Comparison of ENCODE assay signal across 1 cellular context in genomic region chr14:22099942-22100763, GRCh38.
TF ChIP-seq lines count a peak whose summit lies in the region.

No MANE protein-coding gene starts in this region.

TF ChIP-seq in HepG2, 621 proteins besides CTCF, POLR2A, EP300 and RAD21 (continued from another document and continues in another):
- TF ChIP-seq ZNF749 (CRISPR knock-in tag; IDR thresholded peaks at IDR 0.05; ENCODE audit: borderline replicate concordance), result no peak
- TF ChIP-seq, protein P1, sequence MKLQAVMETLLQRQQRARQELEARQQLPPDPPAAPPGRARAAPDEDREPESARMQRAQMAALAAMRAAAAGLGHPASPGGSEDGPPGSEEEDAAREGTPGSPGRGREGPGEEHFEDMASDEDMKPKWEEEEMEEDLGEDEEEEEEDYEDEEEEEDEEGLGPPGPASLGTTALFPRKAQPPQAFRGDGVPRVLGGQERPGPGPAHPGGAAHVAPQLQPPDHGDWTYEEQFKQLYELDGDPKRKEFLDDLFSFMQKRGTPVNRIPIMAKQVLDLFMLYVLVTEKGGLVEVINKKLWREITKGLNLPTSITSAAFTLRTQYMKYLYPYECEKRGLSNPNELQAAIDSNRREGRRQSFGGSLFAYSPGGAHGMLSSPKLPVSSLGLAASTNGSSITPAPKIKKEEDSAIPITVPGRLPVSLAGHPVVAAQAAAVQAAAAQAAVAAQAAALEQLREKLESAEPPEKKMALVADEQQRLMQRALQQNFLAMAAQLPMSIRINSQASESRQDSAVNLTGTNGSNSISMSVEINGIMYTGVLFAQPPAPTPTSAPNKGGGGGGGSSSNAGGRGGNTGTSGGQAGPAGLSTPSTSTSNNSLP (IDR thresholded peaks at IDR 0.05; ENCODE audit: low read depth, low read length), result no peak
- TF ChIP-seq ATF7 (IDR thresholded peaks at IDR 0.05), result no peak
- no peak for TF ChIP-seq ATF7 (CRISPR knock-in tag; IDR thresholded peaks at IDR 0.05)
- TF ChIP-seq ZNF574 (CRISPR knock-in tag; IDR thresholded peaks at IDR 0.05), result peak; percentile 69
- peak; percentile 83; the same call in 1 of the 2 replicates for TF ChIP-seq KDM2A (CRISPR knock-in tag; IDR thresholded peaks at IDR 0.05; ENCODE audit: borderline replicate concordance, low read depth)
- TF ChIP-seq ZNF253 (CRISPR knock-in tag; IDR thresholded peaks at IDR 0.05; ENCODE audit: borderline replicate concordance), result no peak
- no peak for TF ChIP-seq ZNF256 (CRISPR knock-in tag; conservative IDR thresholded peaks at IDR 0.05)
- no peak for TF ChIP-seq ZNF460 (CRISPR knock-in tag; IDR thresholded peaks at IDR 0.05; ENCODE audit: borderline replicate concordance)
- TF ChIP-seq SOX5 (CRISPR knock-in tag; IDR thresholded peaks at IDR 0.05; ENCODE audit: borderline replicate concordance), result 0 out of 2 replicates have a peak, but pooled peaks have one; percentile 36
- TF ChIP-seq, protein P2, sequence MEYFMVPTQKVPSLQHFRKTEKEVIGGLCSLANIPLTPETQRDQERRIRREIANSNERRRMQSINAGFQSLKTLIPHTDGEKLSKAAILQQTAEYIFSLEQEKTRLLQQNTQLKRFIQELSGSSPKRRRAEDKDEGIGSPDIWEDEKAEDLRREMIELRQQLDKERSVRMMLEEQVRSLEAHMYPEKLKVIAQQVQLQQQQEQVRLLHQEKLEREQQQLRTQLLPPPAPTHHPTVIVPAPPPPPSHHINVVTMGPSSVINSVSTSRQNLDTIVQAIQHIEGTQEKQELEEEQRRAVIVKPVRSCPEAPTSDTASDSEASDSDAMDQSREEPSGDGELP (IDR thresholded peaks at IDR 0.05; ENCODE audit: borderline replicate concordance, low read depth), result no peak
- TF ChIP-seq XRCC5 (optimal IDR thresholded peaks at IDR 0.05; ENCODE audit: low read length), result peak; percentile 97
- TF ChIP-seq SP140L (CRISPR knock-in tag; IDR thresholded peaks at IDR 0.05; ENCODE audit: borderline replicate concordance), result 0 out of 2 replicates have a peak, but pooled peaks have one; percentile 93
- TF ChIP-seq ZNF260 (CRISPR knock-in tag; IDR thresholded peaks at IDR 0.05; ENCODE audit: borderline replicate concordance, low read depth), result no peak
- TF ChIP-seq AKNA (CRISPR knock-in tag; IDR thresholded peaks at IDR 0.05; ENCODE audit: borderline replicate concordance), result no peak
- TF ChIP-seq, protein P3, sequence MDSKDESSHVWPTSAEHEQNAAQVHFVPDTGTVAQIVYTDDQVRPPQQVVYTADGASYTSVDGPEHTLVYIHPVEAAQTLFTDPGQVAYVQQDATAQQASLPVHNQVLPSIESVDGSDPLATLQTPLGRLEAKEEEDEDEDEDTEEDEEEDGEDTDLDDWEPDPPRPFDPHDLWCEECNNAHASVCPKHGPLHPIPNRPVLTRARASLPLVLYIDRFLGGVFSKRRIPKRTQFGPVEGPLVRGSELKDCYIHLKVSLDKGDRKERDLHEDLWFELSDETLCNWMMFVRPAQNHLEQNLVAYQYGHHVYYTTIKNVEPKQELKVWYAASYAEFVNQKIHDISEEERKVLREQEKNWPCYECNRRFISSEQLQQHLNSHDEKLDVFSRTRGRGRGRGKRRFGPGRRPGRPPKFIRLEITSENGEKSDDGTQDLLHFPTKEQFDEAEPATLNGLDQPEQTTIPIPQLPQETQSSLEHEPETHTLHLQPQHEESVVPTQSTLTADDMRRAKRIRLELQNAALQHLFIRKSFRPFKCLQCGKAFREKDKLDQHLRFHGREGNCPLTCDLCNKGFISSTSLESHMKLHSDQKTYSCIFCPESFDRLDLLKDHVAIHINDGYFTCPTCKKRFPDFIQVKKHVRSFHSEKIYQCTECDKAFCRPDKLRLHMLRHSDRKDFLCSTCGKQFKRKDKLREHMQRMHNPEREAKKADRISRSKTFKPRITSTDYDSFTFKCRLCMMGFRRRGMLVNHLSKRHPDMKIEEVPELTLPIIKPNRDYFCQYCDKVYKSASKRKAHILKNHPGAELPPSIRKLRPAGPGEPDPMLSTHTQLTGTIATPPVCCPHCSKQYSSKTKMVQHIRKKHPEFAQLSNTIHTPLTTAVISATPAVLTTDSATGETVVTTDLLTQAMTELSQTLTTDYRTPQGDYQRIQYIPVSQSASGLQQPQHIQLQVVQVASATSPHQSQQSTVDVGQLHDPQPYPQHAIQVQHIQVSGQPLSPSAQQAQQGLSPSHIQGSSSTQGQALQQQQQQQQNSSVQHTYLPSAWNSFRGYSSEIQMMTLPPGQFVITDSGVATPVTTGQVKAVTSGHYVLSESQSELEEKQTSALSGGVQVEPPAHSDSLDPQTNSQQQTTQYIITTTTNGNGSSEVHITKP (CRISPR knock-in tag; IDR thresholded peaks at IDR 0.05; ENCODE audit: low read depth), result no peak
- TF ChIP-seq GLMP (CRISPR knock-in tag; IDR thresholded peaks at IDR 0.05; ENCODE audit: borderline replicate concordance), result no peak
- TF ChIP-seq TEAD3 (CRISPR knock-in tag; optimal IDR thresholded peaks at IDR 0.05; ENCODE audit: borderline replicate concordance), result peak; percentile 83
- TF ChIP-seq ZSCAN31 (CRISPR knock-in tag; IDR thresholded peaks at IDR 0.05; ENCODE audit: low read depth), result 0 out of 2 replicates have a peak, but pooled peaks have one; percentile 32
- TF ChIP-seq ZNF282 (IDR thresholded peaks at IDR 0.05; ENCODE audit: partially characterized antibody), result no peak
- TF ChIP-seq SALL1 (CRISPR knock-in tag; IDR thresholded peaks at IDR 0.05), result no peak
- TF ChIP-seq TAF15 (IDR thresholded peaks at IDR 0.05; ENCODE audit: low read depth, low read length, poor library complexity, severe bottlenecking), result no peak
- TF ChIP-seq, protein P4, sequence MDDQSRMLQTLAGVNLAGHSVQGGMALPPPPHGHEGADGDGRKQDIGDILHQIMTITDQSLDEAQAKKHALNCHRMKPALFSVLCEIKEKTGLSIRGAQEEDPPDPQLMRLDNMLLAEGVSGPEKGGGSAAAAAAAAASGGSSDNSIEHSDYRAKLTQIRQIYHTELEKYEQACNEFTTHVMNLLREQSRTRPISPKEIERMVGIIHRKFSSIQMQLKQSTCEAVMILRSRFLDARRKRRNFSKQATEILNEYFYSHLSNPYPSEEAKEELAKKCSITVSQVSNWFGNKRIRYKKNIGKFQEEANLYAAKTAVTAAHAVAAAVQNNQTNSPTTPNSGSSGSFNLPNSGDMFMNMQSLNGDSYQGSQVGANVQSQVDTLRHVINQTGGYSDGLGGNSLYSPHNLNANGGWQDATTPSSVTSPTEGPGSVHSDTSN (CRISPR knock-in tag; IDR thresholded peaks at IDR 0.05; ENCODE audit: borderline replicate concordance), result no peak
- TF ChIP-seq, protein P5, sequence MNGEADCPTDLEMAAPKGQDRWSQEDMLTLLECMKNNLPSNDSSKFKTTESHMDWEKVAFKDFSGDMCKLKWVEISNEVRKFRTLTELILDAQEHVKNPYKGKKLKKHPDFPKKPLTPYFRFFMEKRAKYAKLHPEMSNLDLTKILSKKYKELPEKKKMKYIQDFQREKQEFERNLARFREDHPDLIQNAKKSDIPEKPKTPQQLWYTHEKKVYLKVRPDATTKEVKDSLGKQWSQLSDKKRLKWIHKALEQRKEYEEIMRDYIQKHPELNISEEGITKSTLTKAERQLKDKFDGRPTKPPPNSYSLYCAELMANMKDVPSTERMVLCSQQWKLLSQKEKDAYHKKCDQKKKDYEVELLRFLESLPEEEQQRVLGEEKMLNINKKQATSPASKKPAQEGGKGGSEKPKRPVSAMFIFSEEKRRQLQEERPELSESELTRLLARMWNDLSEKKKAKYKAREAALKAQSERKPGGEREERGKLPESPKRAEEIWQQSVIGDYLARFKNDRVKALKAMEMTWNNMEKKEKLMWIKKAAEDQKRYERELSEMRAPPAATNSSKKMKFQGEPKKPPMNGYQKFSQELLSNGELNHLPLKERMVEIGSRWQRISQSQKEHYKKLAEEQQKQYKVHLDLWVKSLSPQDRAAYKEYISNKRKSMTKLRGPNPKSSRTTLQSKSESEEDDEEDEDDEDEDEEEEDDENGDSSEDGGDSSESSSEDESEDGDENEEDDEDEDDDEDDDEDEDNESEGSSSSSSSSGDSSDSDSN (CRISPR knock-in tag; IDR thresholded peaks at IDR 0.05), result no peak
- no peak for TF ChIP-seq NFE2L2 (IDR thresholded peaks at IDR 0.05; ENCODE audit: low read length)
- TF ChIP-seq, protein P6, sequence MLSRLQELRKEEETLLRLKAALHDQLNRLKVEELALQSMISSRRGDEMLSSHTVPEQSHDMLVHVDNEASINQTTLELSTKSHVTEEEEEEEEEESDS (CRISPR knock-in tag; IDR thresholded peaks at IDR 0.05; ENCODE audit: borderline replicate concordance), result no peak
- TF ChIP-seq SAP130 (CRISPR knock-in tag; IDR thresholded peaks at IDR 0.05; ENCODE audit: low read depth), result peak; percentile 50
- no peak for TF ChIP-seq POLR2AphosphoS5 (IDR thresholded peaks at IDR 0.05; ENCODE audit: low read depth, low read length)
- TF ChIP-seq RARG (CRISPR knock-in tag; IDR thresholded peaks at IDR 0.05; ENCODE audit: low read depth), result no peak
- TF ChIP-seq GZF1 (CRISPR knock-in tag; IDR thresholded peaks at IDR 0.05), result no peak
- TF ChIP-seq SIN3A (IDR thresholded peaks at IDR 0.05; ENCODE audit: borderline replicate concordance, low read depth, low read length), result no peak
- no peak for TF ChIP-seq ZBTB8A (CRISPR knock-in tag; IDR thresholded peaks at IDR 0.05; ENCODE audit: borderline replicate concordance, low read depth)
- peak; percentile 49; the same call in 1 of the 2 replicates for TF ChIP-seq ELF3 (CRISPR knock-in tag; IDR thresholded peaks at IDR 0.05)
- no peak for TF ChIP-seq SMYD3 (CRISPR knock-in tag; IDR thresholded peaks at IDR 0.05)
- TF ChIP-seq ATF2 (CRISPR knock-in tag; IDR thresholded peaks at IDR 0.05), result peak; percentile 57; the same call in 1 of the 2 replicates
- TF ChIP-seq ZNF431 (CRISPR knock-in tag; IDR thresholded peaks at IDR 0.05; ENCODE audit: borderline replicate concordance, low read depth), result no peak
- no peak for TF ChIP-seq RORA (CRISPR knock-in tag; IDR thresholded peaks at IDR 0.05)
- 0 out of 2 replicates have a peak, but pooled peaks have one; percentile 63 for TF ChIP-seq ZFP36L2 (CRISPR knock-in tag; IDR thresholded peaks at IDR 0.05)
- TF ChIP-seq KMT2B (CRISPR knock-in tag; IDR thresholded peaks at IDR 0.05), result no peak
